1 cellular context compared by ENCODE assay signal in genomic region chr1:2589331-2590232, GRCh38.
TF ChIP-seq lines count a peak whose summit lies in the region.

No MANE protein-coding gene starts in this region.

TF ChIP-seq in HEK293, 187 proteins besides CTCF, POLR2A, EP300 and RAD21:
- TF ChIP-seq REST (tag by site-specific recombination; IDR thresholded peaks at IDR 0.05) (no peak), ZNF600 (tag by site-specific recombination; IDR thresholded peaks at IDR 0.05) (peak; percentile 83)
